21 cellular contexts compared by ENCODE assay signal in the genomic region with DNA sequence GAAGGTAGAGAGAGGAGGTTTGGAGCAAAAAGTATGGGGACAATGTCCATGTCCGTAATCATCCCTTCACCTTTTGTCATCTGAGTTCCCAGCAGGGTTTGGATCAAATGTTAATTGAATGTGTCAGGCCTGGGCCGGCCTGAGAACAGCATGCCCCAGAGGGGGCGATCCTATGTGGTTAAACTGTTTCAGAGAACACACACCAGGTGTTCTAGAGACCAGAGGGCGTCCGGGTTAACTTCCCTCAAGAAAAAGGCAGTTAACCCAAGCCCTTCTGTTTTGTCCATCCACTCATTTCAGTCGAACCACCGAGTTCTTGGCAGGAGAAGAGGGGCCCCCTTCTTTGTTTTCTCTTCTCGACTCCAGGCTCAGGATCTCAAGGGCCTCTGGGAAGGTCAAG.
DNase-seq lines count a peak whose midpoint lies in the region; ATAC-seq, FAIRE-seq and TF ChIP-seq lines count a peak whose summit lies in the region.
"Had no signal": no experiment of that assay in that cellular context is flagged by ENCODE, and none has a peak within 500 bp of the region (broad histone marks: within the 10 kb centered on the region; RNA-seq: fewer than 3 reads in every experiment).

No MANE protein-coding gene starts in this region.

- peak overlapping the region; percentile 30 for H3K4me2 ChIP-seq in DND-41 (ENCODE audit: insufficient read depth, low read length)

- H3K4me3 Mint-ChIP-seq in neural crest cell, result no peak overlapping the region
- H3K4me3 Mint-ChIP-seq: HFFc6, IgD-negative memory B cell had no signal

- peaks cover 21% of the 10 kb centered on the region for H3K4me1 Mint-ChIP-seq in neural crest cell
- H3K4me1 Mint-ChIP-seq: IgD-negative memory B cell had no signal

- H3K27ac Mint-ChIP-seq in neural crest cell (ENCODE audit: unreplicated experiment), result peak overlapping the region; percentile 81
- H3K27ac Mint-ChIP-seq: HFFc6, IgD-negative memory B cell had no signal

- no peaks in the 10 kb centered on the region for H3K9me3 ChIP-seq in DND-41 (ENCODE audit: insufficient read depth, low read length, severe bottlenecking)
- H3K9me3 ChIP-seq: BE2C, SJCRH30 had no signal

- H3K9ac ChIP-seq in DND-41 (ENCODE audit: low read depth, low read length), result peak overlapping the region; percentile 53

- TF ChIP-seq CTCF in DND-41 (IDR thresholded peaks at IDR 0.05; ENCODE audit: borderline replicate concordance, extremely low read depth, low read length, poor library complexity, severe bottlenecking) (peak; percentile 22), neural crest cell (conservative IDR thresholded peaks at IDR 0.05) (no peak), D721Med (IDR thresholded peaks at IDR 0.05; ENCODE audit: insufficient read depth, missing control alignments) (no peak)

- peaks cover 72% of the 10 kb centered on the region for H3K4me1 ChIP-seq in DND-41 (ENCODE audit: insufficient read depth, low read length)
- H3K4me1 ChIP-seq: BE2C, SJCRH30 had no signal

- no peaks in the 10 kb centered on the region for H3K9me3 Mint-ChIP-seq in neural crest cell
- H3K9me3 Mint-ChIP-seq: HFFc6, IgD-negative memory B cell had no signal

- DNase-seq in DND-41 (peak; percentile 85), NCI-H2227 treated with DMSO at 0.1 percent for 48 hours (lab: John Stamatoyannopoulos, UW) (peak; percentile 19), neural crest cell (ENCODE audit: low read depth, low spot score) (no peak), caudate nucleus (lab: John Stamatoyannopoulos, UW) (no peak), D721Med (ENCODE audit: insufficient read length, low spot score) (no peak)
- peak; percentile 52 for DNase-seq in Jurkat, Clone E6-1 (ENCODE audit: low read depth, low spot score)
- DNase-seq in activated effector memory CD4-positive, alpha-beta T cell treated with Interleukin-2 at 50 U/mL for 16 hours, result no peak
- DNase-seq in NK-92 treated with Interleukin-12 subunit alpha and Interleukin-12 subunit beta, amount 100 ng/mL, for 24 hours (lab: John Stamatoyannopoulos, UW), result no peak
- DNase-seq: BE2C, H7, HFFc6, MM.1S, NCI-H1105 treated with DMSO at 0.1 percent for 48 hours, NCI-H1694 treated with DMSO at 0.1 percent for 48 hours, NCI-H2081 treated with DMSO at 0.1 percent for 48 hours, NCI-H510A, SJCRH30 had no signal

- peak; percentile 87 for ATAC-seq in DND-41 (ENCODE audit: insufficient read depth, low read depth)

- H3K4me3 ChIP-seq in DND-41 (ENCODE audit: low read depth in 1 of 2, low read length in 2 of 2), result peak overlapping the region in 1 of 2 experiments; percentile 0; a peak in 1 of 4 replicates
- H3K4me3 ChIP-seq in Jurkat, Clone E6-1 (ENCODE audit: low read length), result no peak overlapping the region
- H3K4me3 ChIP-seq: SJCRH30 had no signal

- peak overlapping the region; percentile 63 for H2AFZ ChIP-seq in DND-41 (ENCODE audit: low read depth, low read length)

- H4K20me1 ChIP-seq in DND-41 (ENCODE audit: insufficient read depth, low read length), result no peaks in the 10 kb centered on the region

- H3K36me3 ChIP-seq in DND-41 (ENCODE audit: insufficient read depth, low read length), result no peaks in the 10 kb centered on the region
- H3K36me3 ChIP-seq: BE2C, SJCRH30 had no signal

- H3K36me3 Mint-ChIP-seq in neural crest cell (ENCODE audit: low read depth), result no peaks in the 10 kb centered on the region
- H3K36me3 Mint-ChIP-seq: IgD-negative memory B cell had no signal

- H3K79me2 ChIP-seq in DND-41 (ENCODE audit: insufficient read depth, low read length), result no peaks in the 10 kb centered on the region

- no peak for FAIRE-seq in D721Med (lab: Jason Lieb, UNC)
- FAIRE-seq: G401.6, GM12892, RCC 7860 had no signal

- H3K27me3 ChIP-seq in DND-41 (ENCODE audit: insufficient read depth, low read length, poor library complexity), result no peaks in the 10 kb centered on the region
- H3K27me3 ChIP-seq: BE2C had no signal

- H3K27me3 Mint-ChIP-seq in neural crest cell (ENCODE audit: low read depth), result no peaks in the 10 kb centered on the region

- H3K27ac ChIP-seq in DND-41 (ENCODE audit: low read length), result peak overlapping the region; percentile 99
- H3K27ac ChIP-seq in caudate nucleus (ENCODE audit: low read depth, low read length), result no peak overlapping the region
- H3K27ac ChIP-seq: SJCRH30 had no signal

Comparison
In these comparisons a context has a peak if more than half of its experiments do, and no peak if none do; other contexts are left out.
1. DNase-seq: peak in DND-41 (single experiment), Jurkat, Clone E6-1 (single experiment) and NCI-H2227 treated with DMSO at 0.1 percent for 48 hours (single experiment); none in neural crest cell (single experiment), caudate nucleus (0 of 61), activated effector memory CD4-positive, alpha-beta T cell treated with Interleukin-2 at 50 U/mL for 16 hours (single experiment), NK-92 treated with Interleukin-12 subunit alpha and Interleukin-12 subunit beta, amount 100 ng/mL, for 24 hours (single experiment) and D721Med (single experiment).